18 cellular contexts compared by ENCODE assay signal in genomic region chr18:74768096-74768495, GRCh38.
DNase-seq lines count a peak whose midpoint lies in the region; ATAC-seq and TF ChIP-seq lines count a peak whose summit lies in the region.
"Had no signal": no experiment of that assay in that cellular context is flagged by ENCODE, and none has a peak within 500 bp of the region (broad histone marks: within the 10 kb centered on the region; RNA-seq: fewer than 3 reads in every experiment).

No MANE protein-coding gene starts in this region.

- H3K4me3 ChIP-seq in AG10803 (ENCODE audit: low read length) (no peak overlapping the region), IMR-90 (ENCODE audit: insufficient read depth, low read depth, low read length) (no peak overlapping the region), thyroid gland (replicated peaks in 1 of 3) (no peak overlapping the region)
- H3K4me3 ChIP-seq: GM23338, K562 had no signal

- H2AFZ ChIP-seq in IMR-90 (replicated peaks; ENCODE audit: low read length, poor library complexity): no peak overlapping the region
- H2AFZ ChIP-seq: GM23338 had no signal

- H2BK15ac ChIP-seq in IMR-90 (ENCODE audit: low read depth, low read length): no peak overlapping the region

- no peak overlapping the region for H2BK5ac ChIP-seq in IMR-90 (ENCODE audit: low read depth, low read length, poor library complexity, severe bottlenecking)

- no peaks in the 10 kb centered on the region for H4K20me1 ChIP-seq in IMR-90 (ENCODE audit: insufficient read depth, low read length)

- no peak for ATAC-seq in IMR-90 (ENCODE audit: low read depth)
- ATAC-seq in HG03469 (IDR thresholded peaks at IDR 0.05; ENCODE audit: unreplicated experiment): no peak
- ATAC-seq in activated CD4-positive, CD25-positive, alpha-beta regulatory T cell treated with anti-CD3 and anti-CD28 coated beads, Interleukin-2, amount 50 U/mL, for 24 hours: no peak
- ATAC-seq: GM23338, HCT116, K562 had no signal

- POLR2A ChIA-PET in IMR-90 (lab: Charles Lee; ENCODE audit: unreplicated experiment): no interaction called here

- 0 out of 2 replicates have a peak, but pooled peaks cover 4% of the 10 kb centered on the region for H3K9me1 ChIP-seq in IMR-90 (ENCODE audit: insufficient read depth, low read length)

- H3K9ac ChIP-seq in IMR-90 (ENCODE audit: low read depth, low read length): no peak overlapping the region

- H3K14ac ChIP-seq in IMR-90 (replicated peaks; ENCODE audit: low read depth, low read length): no peak overlapping the region

- H3K36me3 ChIP-seq in IMR-90 (ENCODE audit: control insufficient read depth, insufficient read depth, low read length) (no peaks in the 10 kb centered on the region), thyroid gland (no peaks in the 10 kb centered on the region)

- H3K27me3 ChIP-seq in IMR-90 (ENCODE audit: control insufficient read depth, insufficient read depth, low read length) (no peaks in the 10 kb centered on the region), thyroid gland (no peaks in the 10 kb centered on the region)

- H3K4me2 ChIP-seq in IMR-90 (ENCODE audit: low read depth, low read length): no peak overlapping the region
- H3K4me2 ChIP-seq: GM23338 had no signal

- DNase-seq in AG10803 (ENCODE audit: low read depth) (peak; percentile 21), IMR-90 (peak; percentile 11), fibroblast of peridontal ligament (ENCODE audit: extremely low read depth) (peak; percentile 42), thyroid gland (peak; percentile 29 to 32), NCI-H187 treated with DMSO at 0.1 percent for 48 hours (lab: John Stamatoyannopoulos, UW) (no peak)
- DNase-seq: AML-193; Caco-2; CD4-positive, alpha-beta T cell; DMS153; DMS79; GDM1 had no signal

- no peak overlapping the region for H3K18ac ChIP-seq in IMR-90 (ENCODE audit: low read depth, low read length)

- BruUV-seq in IMR-90 (replicated peaks; lab: Mats Ljungman, UMichigan): no TSS peak

- CTCF ChIA-PET in IMR-90 (lab: Yijun Ruan, JAX): interaction anchor here (0.5 to 1.3 kb wide), 2 partner anchors 11 to 1492 kb away, joined by 3 read pairs; no protein-coding TSS in a partner anchor

- no peak overlapping the region for H3K56ac ChIP-seq in IMR-90 (ENCODE audit: extremely low read depth, insufficient read depth, low read length)

- in situ Hi-C loops in IMR-90 (cut with MboI; ENCODE audit: low sequenced_read_pairs): no loop called here

- H4K5ac ChIP-seq in IMR-90 (ENCODE audit: low read depth, low read length): no peak overlapping the region

- H2BK120ac ChIP-seq in IMR-90 (ENCODE audit: low read depth, low read length): no peak overlapping the region

- no peak overlapping the region for H4K91ac ChIP-seq in IMR-90 (ENCODE audit: insufficient read depth, low read depth, low read length)

- H3K9me3 ChIP-seq in IMR-90 (ENCODE audit: control insufficient read depth, insufficient read depth, low read length) (no peaks in the 10 kb centered on the region), thyroid gland (no peaks in the 10 kb centered on the region)
- H3K9me3 ChIP-seq: Caco-2 had no signal

- H3K79me1 ChIP-seq in IMR-90 (ENCODE audit: low read depth in 1 of 2, low read length in 2 of 2): peaks cover 4% of the 10 kb centered on the region in 2 experiments; a peak in 2 of 4 replicates

- no peak overlapping the region for H2AK9ac ChIP-seq in IMR-90 (replicated peaks; ENCODE audit: low read depth, low read length, poor library complexity)

- dilution Hi-C loops in IMR-90 (cut with HindIII; ENCODE audit: low sequenced_read_pairs, unreplicated experiment): no loop called here

- no CpG with 5 or more reads among the region's 2 CpGs for WGBS in IMR-90 (ENCODE audit: extremely low coverage in 2 of 2, insufficient read length in 1 of 2), 2 experiments
- 66 to 69% methylated on average over 2 of the region's 2 CpGs for WGBS in thyroid gland, 2 donors

- TF ChIP-seq POLR2A in IMR-90 (IDR thresholded peaks at IDR 0.05; ENCODE audit: low read depth, low read length) (no peak), thyroid gland (IDR thresholded peaks at IDR 0.05) (no peak)

- no peak overlapping the region for H3K4ac ChIP-seq in IMR-90 (ENCODE audit: low read depth, low read length)

- H3K4me1 ChIP-seq in IMR-90 (ENCODE audit: control insufficient read depth, insufficient read depth, low read length) (no peaks in the 10 kb centered on the region), thyroid gland (no peaks in the 10 kb centered on the region)
- H3K4me1 ChIP-seq: Caco-2 had no signal

- H2BK20ac ChIP-seq in IMR-90 (ENCODE audit: low read depth, low read length): no peak overlapping the region

- no peak for TF ChIP-seq RAD21 in IMR-90 (IDR thresholded peaks at IDR 0.05; ENCODE audit: low read length)

- H2AK5ac ChIP-seq in IMR-90 (ENCODE audit: low read depth, low read length): no peak overlapping the region

- TF ChIP-seq CTCF in AG10803 (conservative IDR thresholded peaks at IDR 0.05; ENCODE audit: low read length): no peak
- no peak for TF ChIP-seq CTCF in IMR-90 (conservative IDR thresholded peaks at IDR 0.05; ENCODE audit: low read depth, low read length)
- no peak for TF ChIP-seq CTCF in thyroid gland (IDR thresholded peaks at IDR 0.05)

- intact Hi-C loops in IMR-90 (cut with micrococcal nuclease): no loop called here
- intact Hi-C loops in thyroid gland (cut with DNase I): no loop called here

- no peak overlapping the region for H4K8ac ChIP-seq in IMR-90 (ENCODE audit: low read depth in 2 of 2, low read length in 2 of 2)

- H3K27ac ChIP-seq in IMR-90 (ENCODE audit: insufficient read depth, low read length): no peak overlapping the region
- no peak overlapping the region for H3K27ac ChIP-seq in thyroid gland
- H3K27ac ChIP-seq: C4-2B, HL-60 had no signal

- H3K23ac ChIP-seq in IMR-90 (ENCODE audit: low read depth, low read length): no peak overlapping the region

TF ChIP-seq in IMR-90, 13 proteins besides CTCF, POLR2A, EP300 and RAD21:
- TF ChIP-seq FOS (IDR thresholded peaks at IDR 0.05; ENCODE audit: low read depth, low read length) (no peak), RFX5 (IDR thresholded peaks at IDR 0.05; ENCODE audit: low read depth, low read length) (no peak), MAZ (IDR thresholded peaks at IDR 0.05; ENCODE audit: borderline replicate concordance, low read depth, low read length) (no peak), MAFK (IDR thresholded peaks at IDR 0.05; ENCODE audit: low read depth, low read length) (no peak), USF2 (IDR thresholded peaks at IDR 0.05; ENCODE audit: low read depth, low read length) (no peak), CHD1 (IDR thresholded peaks at IDR 0.05; ENCODE audit: low read depth, low read length) (no peak), RCOR1 (IDR thresholded peaks at IDR 0.05; ENCODE audit: insufficient replicate concordance, low read length) (no peak), CEBPB (IDR thresholded peaks at IDR 0.05; ENCODE audit: low read depth, low read length) (no peak), SMC3 (IDR thresholded peaks at IDR 0.05; ENCODE audit: low read depth, low read length) (no peak), ELK1 (IDR thresholded peaks at IDR 0.05; ENCODE audit: borderline replicate concordance, low read depth, low read length) (no peak), MXI1 (IDR thresholded peaks at IDR 0.05; ENCODE audit: borderline replicate concordance, low read depth, low read length) (no peak)
